In genomic region chr2:200173691-200174090, GRCh38 we compare ENCODE assay signal across 38 cellular contexts.
"Had no signal": no experiment of that assay in that cellular context is flagged by ENCODE, and none has a peak within 500 bp of the region (broad histone marks: within the 10 kb centered on the region; RNA-seq: fewer than 3 reads in every experiment).

No MANE protein-coding gene starts in this region.

- DNase-seq: activated B cell treated with CpG ODN at 0.5 μM for 24 hours; activated CD4-positive, alpha-beta memory T cell treated with anti-CD3 and anti-CD28 coated beads for 36 hours; activated CD4-positive, alpha-beta T cell treated with anti-CD3 and anti-CD28 coated beads for 4 hours; activated CD4-positive, alpha-beta T cell treated with anti-CD3 and anti-CD28 coated beads, Interleukin-2, amount 10 ng/mL, durations not matched to agents 24 days and 14 days; activated CD4-positive, alpha-beta T cell treated with anti-CD3 and anti-CD28 coated beads, Interleukin-2, amount 50 U/mL, for 1 hour; activated CD4-positive, alpha-beta T cell treated with anti-CD3 and anti-CD28 coated beads, Interleukin-2, amount 50 U/mL, for 4 hours; activated CD4-positive, CD25-positive, alpha-beta regulatory T cell treated with anti-CD3 and anti-CD28 coated beads, Interleukin-2, amount 50 U/mL, for 72 hours; activated CD8-positive, alpha-beta memory T cell treated with anti-CD3 and anti-CD28 coated beads, Interleukin-2, amount 50 U/mL, for 4 hours; activated CD8-positive, alpha-beta T cell treated with anti-CD3 and anti-CD28 coated beads for 36 hours; activated effector memory CD4-positive, alpha-beta T cell treated with anti-CD3 and anti-CD28 coated beads, Interleukin-2, amount 50 U/mL, for 16 hours; activated gamma-delta T cell treated with Interleukin-2 at 50 U/mL for 16 hours; activated naive CD4-positive, alpha-beta T cell; activated naive CD4-positive, alpha-beta T cell treated with anti-CD3 and anti-CD28 coated beads, Interleukin-2, amount 10 ng/mL, durations not matched to agents 7 days and 5 days; activated naive CD8-positive, alpha-beta T cell treated with anti-CD3 and anti-CD28 coated beads, Interleukin-2, amount 10 ng/mL, durations not matched to agents 7 days and 5 days; activated naive CD8-positive, alpha-beta T cell treated with anti-CD3 and anti-CD28 coated beads, Interleukin-2, amount 50 U/mL, for 24 hours; activated T-cell treated with anti-CD3 and anti-CD28 coated beads for 4 hours; activated T-cell treated with anti-CD3 and anti-CD28 coated beads, Interleukin-2, amount 50 U/mL, for 1 hour; activated T-cell treated with anti-CD3 and anti-CD28 coated beads, Interleukin-2, amount 50 U/mL, for 4 hours; activated T-cell treated with anti-CD3 and anti-CD28 coated beads, Interleukin-2, amount 50 U/mL, for 72 hours; amygdala; anterior cingulate cortex; caudate nucleus; cerebellar nuclear complex; T-helper 1 cell; T-helper 2 cell; T-helper 9 cell had no signal

- ATAC-seq: activated CD8-positive, alpha-beta T cell treated with anti-CD3 and anti-CD28 coated beads for 36 hours; activated naive CD8-positive, alpha-beta T cell treated with anti-CD3 and anti-CD28 coated beads, Interleukin-2, amount 50 U/mL, for 24 hours; activated T-cell treated with anti-CD3 and anti-CD28 coated beads, Interleukin-2, amount 50 U/mL, for 4 hours; activated T-cell treated with anti-CD3 and anti-CD28 coated beads, Interleukin-2, amount 50 U/mL, for 72 hours; activated T-helper 17 cell treated with anti-CD3 and anti-CD28 coated beads, Interleukin-2, amount 50 U/mL, for 72 hours had no signal

- H3K27me3 Mint-ChIP-seq: activated naive CD4-positive, alpha-beta T cell treated with anti-CD3 and anti-CD28 coated beads, Interleukin-2, amount 50 U/mL, for 24 hours; activated naive CD8-positive, alpha-beta T cell treated with anti-CD3 and anti-CD28 coated beads, Interleukin-2, amount 50 U/mL, for 24 hours; brain had no signal

- H3K4me3 Mint-ChIP-seq: activated B cell treated with CpG ODN at 0.5 μM for 24 hours; activated CD4-positive, alpha-beta memory T cell treated with anti-CD3 and anti-CD28 coated beads for 36 hours; activated CD4-positive, alpha-beta T cell treated with anti-CD3 and anti-CD28 coated beads, Interleukin-2, amount 10 ng/mL, durations not matched to agents 24 days and 14 days; activated CD8-positive, alpha-beta T cell treated with anti-CD3 and anti-CD28 coated beads for 36 hours; activated naive CD4-positive, alpha-beta T cell treated with anti-CD3 and anti-CD28 coated beads, Interleukin-2, amount 10 ng/mL, durations not matched to agents 7 days and 5 days; activated naive CD4-positive, alpha-beta T cell treated with anti-CD3 and anti-CD28 coated beads, Interleukin-2, amount 50 U/mL, for 24 hours; activated naive CD8-positive, alpha-beta T cell; activated naive CD8-positive, alpha-beta T cell treated with anti-CD3 and anti-CD28 coated beads, Interleukin-2, amount 10 ng/mL, durations not matched to agents 7 days and 5 days; activated naive CD8-positive, alpha-beta T cell treated with anti-CD3 and anti-CD28 coated beads, Interleukin-2, amount 50 U/mL, for 24 hours; activated T-cell treated with anti-CD3 and anti-CD28 coated beads, Interleukin-2, amount 50 U/mL, for 4 hours; activated T-cell treated with anti-CD3 and anti-CD28 coated beads, Interleukin-2, amount 50 U/mL, for 72 hours; activated T-helper 1 cell treated with anti-CD3 and anti-CD28 coated beads, Interleukin-12 subunit alpha, Interleukin-12 subunit beta, Interleukin-2, Interleukin-4 antibody, amounts not matched to agents 30 ng/mL and 10 ng/mL and 1 ng/mL, durations not matched to agents 14 hours and 24 hours and 36 hours; activated T-helper 17 cell treated with anti-CD3 and anti-CD28 coated beads, Interleukin-2, amount 50 U/mL, for 72 hours; brain; central memory CD8-positive, alpha-beta T cell; T-helper 1 cell treated with Interleukin-12 subunit alpha and Interleukin-12 subunit beta and Interleukin-4 antibody, amounts not matched to agents 30 μg/mL and 1 μg/mL, for 36 hours; T-helper 2 cell treated with Interferon-gamma antibody and Interleukin-4, amounts not matched to agents 5 μg/mL and 100 μg/mL, for 36 hours had no signal

- H3K9me3 Mint-ChIP-seq: activated B cell treated with CpG ODN at 0.5 μM for 24 hours; activated CD4-positive, alpha-beta memory T cell treated with anti-CD3 and anti-CD28 coated beads for 36 hours; activated CD4-positive, alpha-beta T cell treated with anti-CD3 and anti-CD28 coated beads, Interleukin-2, amount 10 ng/mL, durations not matched to agents 24 days and 14 days; activated CD8-positive, alpha-beta T cell treated with anti-CD3 and anti-CD28 coated beads for 36 hours; activated naive CD4-positive, alpha-beta T cell treated with anti-CD3 and anti-CD28 coated beads, Interleukin-2, amount 10 ng/mL, durations not matched to agents 7 days and 5 days; activated naive CD4-positive, alpha-beta T cell treated with anti-CD3 and anti-CD28 coated beads, Interleukin-2, amount 50 U/mL, for 24 hours; activated naive CD8-positive, alpha-beta T cell treated with anti-CD3 and anti-CD28 coated beads, Interleukin-2, amount 10 ng/mL, durations not matched to agents 7 days and 5 days; activated naive CD8-positive, alpha-beta T cell treated with anti-CD3 and anti-CD28 coated beads, Interleukin-2, amount 50 U/mL, for 24 hours; activated T-cell treated with anti-CD3 and anti-CD28 coated beads, Interleukin-2, amount 50 U/mL, for 4 hours; activated T-helper 17 cell treated with anti-CD3 and anti-CD28 coated beads, Interleukin-2, amount 50 U/mL, for 72 hours; central memory CD8-positive, alpha-beta T cell; T-helper 1 cell treated with Interleukin-12 subunit alpha and Interleukin-12 subunit beta and Interleukin-4 antibody, amounts not matched to agents 30 μg/mL and 1 μg/mL, for 36 hours; T-helper 2 cell treated with Interferon-gamma antibody and Interleukin-4, amounts not matched to agents 5 μg/mL and 100 μg/mL, for 36 hours had no signal

- H3K4me1 Mint-ChIP-seq: activated B cell treated with CpG ODN at 0.5 μM for 24 hours; activated CD4-positive, alpha-beta T cell treated with anti-CD3 and anti-CD28 coated beads, Interleukin-2, amount 10 ng/mL, durations not matched to agents 24 days and 14 days; activated naive CD4-positive, alpha-beta T cell treated with anti-CD3 and anti-CD28 coated beads, Interleukin-2, amount 10 ng/mL, durations not matched to agents 7 days and 5 days; activated naive CD4-positive, alpha-beta T cell treated with anti-CD3 and anti-CD28 coated beads, Interleukin-2, amount 50 U/mL, for 24 hours; activated naive CD8-positive, alpha-beta T cell treated with anti-CD3 and anti-CD28 coated beads, Interleukin-2, amount 50 U/mL, for 24 hours; activated T-helper 17 cell treated with anti-CD3 and anti-CD28 coated beads, Interleukin-2, amount 50 U/mL, for 72 hours; central memory CD8-positive, alpha-beta T cell had no signal

- H3K36me3 Mint-ChIP-seq: activated CD4-positive, alpha-beta memory T cell treated with anti-CD3 and anti-CD28 coated beads for 36 hours; activated naive CD4-positive, alpha-beta T cell treated with anti-CD3 and anti-CD28 coated beads, Interleukin-2, amount 10 ng/mL, durations not matched to agents 7 days and 5 days; activated naive CD4-positive, alpha-beta T cell treated with anti-CD3 and anti-CD28 coated beads, Interleukin-2, amount 50 U/mL, for 24 hours; activated naive CD8-positive, alpha-beta T cell; activated naive CD8-positive, alpha-beta T cell treated with anti-CD3 and anti-CD28 coated beads, Interleukin-2, amount 10 ng/mL, durations not matched to agents 7 days and 5 days; brain had no signal

- H3K9me3 ChIP-seq: ascending aorta had no signal

- H3K27me3 ChIP-seq: ascending aorta, cardiac muscle cell had no signal

- H3K4me1 ChIP-seq: ascending aorta had no signal

- FAIRE-seq: TTC549 had no signal

- H3K27ac ChIP-seq: ascending aorta, cardiac muscle cell, VCaP had no signal

- H3K36me3 ChIP-seq: ascending aorta, cardiac muscle cell had no signal

- H3K27ac Mint-ChIP-seq: activated B cell treated with CpG ODN at 0.5 μM for 24 hours; activated CD4-positive, alpha-beta memory T cell treated with anti-CD3 and anti-CD28 coated beads for 36 hours; activated CD4-positive, alpha-beta T cell treated with anti-CD3 and anti-CD28 coated beads, Interleukin-2, amount 10 ng/mL, durations not matched to agents 24 days and 14 days; activated CD8-positive, alpha-beta T cell treated with anti-CD3 and anti-CD28 coated beads for 36 hours; activated naive CD4-positive, alpha-beta T cell treated with anti-CD3 and anti-CD28 coated beads, Interleukin-2, amount 10 ng/mL, durations not matched to agents 7 days and 5 days; activated naive CD4-positive, alpha-beta T cell treated with anti-CD3 and anti-CD28 coated beads, Interleukin-2, amount 50 U/mL, for 24 hours; activated naive CD8-positive, alpha-beta T cell; activated naive CD8-positive, alpha-beta T cell treated with anti-CD3 and anti-CD28 coated beads, Interleukin-2, amount 10 ng/mL, durations not matched to agents 7 days and 5 days; activated naive CD8-positive, alpha-beta T cell treated with anti-CD3 and anti-CD28 coated beads, Interleukin-2, amount 50 U/mL, for 24 hours; activated T-cell treated with anti-CD3 and anti-CD28 coated beads, Interleukin-2, amount 50 U/mL, for 72 hours; activated T-helper 1 cell treated with anti-CD3 and anti-CD28 coated beads, Interleukin-12 subunit alpha, Interleukin-12 subunit beta, Interleukin-2, Interleukin-4 antibody, amounts not matched to agents 30 ng/mL and 10 ng/mL and 1 ng/mL, durations not matched to agents 14 hours and 24 hours and 36 hours; activated T-helper 17 cell treated with anti-CD3 and anti-CD28 coated beads, Interleukin-2, amount 50 U/mL, for 72 hours; T-helper 1 cell treated with Interleukin-12 subunit alpha and Interleukin-12 subunit beta and Interleukin-4 antibody, amounts not matched to agents 30 μg/mL and 1 μg/mL, for 36 hours; T-helper 2 cell treated with Interferon-gamma antibody and Interleukin-4, amounts not matched to agents 5 μg/mL and 100 μg/mL, for 36 hours had no signal

- H3K4me3 ChIP-seq: ascending aorta, cardiac muscle cell had no signal
